Comparison of ENCODE assay signal across 13 cellular contexts in the genomic region with DNA sequence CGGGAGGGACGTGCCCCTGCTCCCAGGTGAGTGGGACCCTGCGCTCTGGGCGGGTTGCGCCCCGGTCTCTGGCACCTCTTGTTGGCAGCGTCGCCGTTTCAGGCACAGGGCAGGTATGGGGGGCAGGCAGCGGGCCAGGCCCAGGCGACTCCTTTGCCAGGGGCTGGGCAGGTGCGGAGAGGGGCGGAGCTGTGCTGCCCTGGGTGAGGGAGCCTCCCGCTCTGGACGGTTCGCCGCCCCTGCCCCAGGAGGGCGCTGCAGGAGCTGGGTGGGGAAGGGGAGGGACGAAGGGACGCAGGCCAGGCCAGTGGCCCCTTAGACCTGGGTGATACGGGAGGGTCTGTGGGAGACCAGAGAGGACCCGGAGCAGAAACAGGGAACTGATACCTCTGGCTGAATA.
"Had no signal": no experiment of that assay in that cellular context is flagged by ENCODE, and none has a peak within 500 bp of the region (broad histone marks: within the 10 kb centered on the region; RNA-seq: fewer than 3 reads in every experiment).

No MANE protein-coding gene starts in this region.

- H3K27ac ChIP-seq: epithelial cell of prostate, foreskin keratinocyte, neutrophil, psoas muscle, right lobe of liver, tibial artery, upper lobe of left lung, uterus had no signal

- H3K27me3 ChIP-seq: foreskin keratinocyte, neutrophil, right lobe of liver, upper lobe of left lung, uterus had no signal

- H3K36me3 ChIP-seq: neutrophil, right lobe of liver, tibial artery, upper lobe of left lung, uterus had no signal

- DNase-seq: effector memory CD8-positive, alpha-beta T cell; foreskin keratinocyte; mucosa of descending colon; naive thymus-derived CD8-positive, alpha-beta T cell; psoas muscle; retina; right lobe of liver; stimulated activated CD4-positive, alpha-beta T cell treated with anti-CD3 and anti-CD28 coated beads, Interleukin-4, amount 100 ng/mL, for 24 hours; tibial artery; uterus had no signal

- H3K4me3 ChIP-seq: mucosa of descending colon, psoas muscle, right lobe of liver, tibial artery, upper lobe of left lung, uterus had no signal

- H3K4me1 ChIP-seq: foreskin keratinocyte, psoas muscle, right lobe of liver, tibial artery, upper lobe of left lung, uterus had no signal

- H3K9me3 ChIP-seq: mucosa of descending colon, neutrophil, psoas muscle, right lobe of liver, uterus had no signal
